In the genomic region with DNA sequence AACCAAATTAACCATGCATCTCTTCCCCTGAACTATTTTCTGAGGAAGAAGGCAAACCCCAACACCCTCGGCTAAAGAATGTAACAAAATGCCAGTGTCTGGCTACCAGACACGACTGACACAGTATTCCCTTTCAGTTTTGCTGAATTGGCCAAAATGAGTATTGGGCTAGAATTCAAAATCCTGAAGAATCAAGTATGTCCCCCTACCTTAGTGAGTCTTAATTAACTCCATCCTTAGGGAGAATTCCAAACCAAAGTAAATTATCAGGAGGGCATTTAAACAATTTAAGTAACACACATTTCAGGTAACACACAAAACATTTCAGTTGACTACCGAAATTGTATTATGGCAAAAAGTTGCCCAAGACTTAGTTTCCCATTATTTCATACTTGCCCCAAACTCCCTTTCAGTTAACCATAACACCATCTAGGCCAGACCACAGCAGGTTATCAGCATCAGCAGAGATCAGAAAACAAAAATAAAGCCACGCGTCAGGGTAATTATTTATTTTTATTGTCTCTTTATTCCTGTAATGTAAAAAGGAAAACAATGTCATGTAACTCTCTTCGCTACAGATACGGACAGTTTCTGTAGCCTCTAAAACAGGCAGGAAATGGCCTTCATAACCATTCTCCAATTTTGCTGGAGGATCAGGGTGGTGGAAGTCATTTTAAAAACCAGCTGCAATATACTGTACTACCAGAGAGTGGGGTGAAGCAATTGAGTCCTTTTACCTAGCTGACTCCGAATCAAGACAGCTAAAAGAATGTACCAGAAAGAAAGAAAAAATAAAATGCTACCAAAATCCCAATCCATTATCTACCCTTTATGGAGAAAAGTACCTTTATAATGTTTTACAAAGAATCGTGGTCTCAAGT, we compare ENCODE assay signal across 1 cellular context.
TF ChIP-seq lines count a peak whose summit lies in the region.

No MANE protein-coding gene starts in this region.

TF ChIP-seq in HepG2, 621 proteins besides CTCF, POLR2A, EP300 and RAD21 (continued from another document and continues in another):
- TF ChIP-seq, protein P1, sequence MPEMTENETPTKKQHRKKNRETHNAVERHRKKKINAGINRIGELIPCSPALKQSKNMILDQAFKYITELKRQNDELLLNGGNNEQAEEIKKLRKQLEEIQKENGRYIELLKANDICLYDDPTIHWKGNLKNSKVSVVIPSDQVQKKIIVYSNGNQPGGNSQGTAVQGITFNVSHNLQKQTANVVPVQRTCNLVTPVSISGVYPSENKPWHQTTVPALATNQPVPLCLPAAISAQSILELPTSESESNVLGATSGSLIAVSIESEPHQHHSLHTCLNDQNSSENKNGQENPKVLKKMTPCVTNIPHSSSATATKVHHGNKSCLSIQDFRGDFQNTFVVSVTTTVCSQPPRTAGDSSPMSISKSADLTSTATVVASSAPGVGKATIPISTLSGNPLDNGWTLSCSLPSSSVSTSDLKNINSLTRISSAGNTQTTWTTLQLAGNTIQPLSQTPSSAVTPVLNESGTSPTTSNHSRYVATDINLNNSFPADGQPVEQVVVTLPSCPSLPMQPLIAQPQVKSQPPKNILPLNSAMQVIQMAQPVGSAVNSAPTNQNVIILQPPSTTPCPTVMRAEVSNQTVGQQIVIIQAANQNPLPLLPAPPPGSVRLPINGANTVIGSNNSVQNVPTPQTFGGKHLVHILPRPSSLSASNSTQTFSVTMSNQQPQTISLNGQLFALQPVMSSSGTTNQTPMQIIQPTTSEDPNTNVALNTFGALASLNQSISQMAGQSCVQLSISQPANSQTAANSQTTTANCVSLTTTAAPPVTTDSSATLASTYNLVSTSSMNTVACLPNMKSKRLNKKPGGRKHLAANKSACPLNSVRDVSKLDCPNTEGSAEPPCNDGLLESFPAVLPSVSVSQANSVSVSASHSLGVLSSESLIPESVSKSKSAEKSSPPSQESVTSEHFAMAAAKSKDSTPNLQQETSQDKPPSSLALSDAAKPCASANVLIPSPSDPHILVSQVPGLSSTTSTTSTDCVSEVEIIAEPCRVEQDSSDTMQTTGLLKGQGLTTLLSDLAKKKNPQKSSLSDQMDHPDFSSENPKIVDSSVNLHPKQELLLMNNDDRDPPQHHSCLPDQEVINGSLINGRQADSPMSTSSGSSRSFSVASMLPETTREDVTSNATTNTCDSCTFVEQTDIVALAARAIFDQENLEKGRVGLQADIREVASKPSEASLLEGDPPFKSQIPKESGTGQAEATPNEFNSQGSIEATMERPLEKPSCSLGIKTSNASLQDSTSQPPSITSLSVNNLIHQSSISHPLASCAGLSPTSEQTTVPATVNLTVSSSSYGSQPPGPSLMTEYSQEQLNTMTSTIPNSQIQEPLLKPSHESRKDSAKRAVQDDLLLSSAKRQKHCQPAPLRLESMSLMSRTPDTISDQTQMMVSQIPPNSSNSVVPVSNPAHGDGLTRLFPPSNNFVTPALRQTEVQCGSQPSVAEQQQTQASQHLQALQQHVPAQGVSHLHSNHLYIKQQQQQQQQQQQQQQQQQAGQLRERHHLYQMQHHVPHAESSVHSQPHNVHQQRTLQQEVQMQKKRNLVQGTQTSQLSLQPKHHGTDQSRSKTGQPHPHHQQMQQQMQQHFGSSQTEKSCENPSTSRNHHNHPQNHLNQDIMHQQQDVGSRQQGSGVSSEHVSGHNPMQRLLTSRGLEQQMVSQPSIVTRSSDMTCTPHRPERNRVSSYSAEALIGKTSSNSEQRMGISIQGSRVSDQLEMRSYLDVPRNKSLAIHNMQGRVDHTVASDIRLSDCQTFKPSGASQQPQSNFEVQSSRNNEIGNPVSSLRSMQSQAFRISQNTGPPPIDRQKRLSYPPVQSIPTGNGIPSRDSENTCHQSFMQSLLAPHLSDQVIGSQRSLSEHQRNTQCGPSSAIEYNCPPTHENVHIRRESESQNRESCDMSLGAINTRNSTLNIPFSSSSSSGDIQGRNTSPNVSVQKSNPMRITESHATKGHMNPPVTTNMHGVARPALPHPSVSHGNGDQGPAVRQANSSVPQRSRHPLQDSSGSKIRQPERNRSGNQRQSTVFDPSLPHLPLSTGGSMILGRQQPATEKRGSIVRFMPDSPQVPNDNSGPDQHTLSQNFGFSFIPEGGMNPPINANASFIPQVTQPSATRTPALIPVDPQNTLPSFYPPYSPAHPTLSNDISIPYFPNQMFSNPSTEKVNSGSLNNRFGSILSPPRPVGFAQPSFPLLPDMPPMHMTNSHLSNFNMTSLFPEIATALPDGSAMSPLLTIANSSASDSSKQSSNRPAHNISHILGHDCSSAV (CRISPR knock-in tag; IDR thresholded peaks at IDR 0.05; ENCODE audit: borderline replicate concordance): no peak
- TF ChIP-seq ZBTB38 (CRISPR knock-in tag; IDR thresholded peaks at IDR 0.05) (no peak), YEATS4 (CRISPR knock-in tag; IDR thresholded peaks at IDR 0.05; ENCODE audit: borderline replicate concordance) (no peak; the same call in 1 of the 2 replicates), ZNF841 (CRISPR knock-in tag; IDR thresholded peaks at IDR 0.05; ENCODE audit: borderline replicate concordance) (no peak), RAD51 (IDR thresholded peaks at IDR 0.05; ENCODE audit: borderline replicate concordance) (no peak), TCF7 (IDR thresholded peaks at IDR 0.05; ENCODE audit: low read depth) (no peak), NCOA2 (CRISPR knock-in tag; IDR thresholded peaks at IDR 0.05) (no peak; the same call in 1 of the 2 replicates), CCAR2 (optimal IDR thresholded peaks at IDR 0.05; ENCODE audit: low read depth, low read length) (no peak), JUND (CRISPR knock-in tag; IDR thresholded peaks at IDR 0.05) (no peak), ZNF331 (CRISPR knock-in tag; IDR thresholded peaks at IDR 0.05) (0 out of 2 replicates have a peak, but pooled peaks have one; percentile 8), ARNTL (CRISPR knock-in tag; IDR thresholded peaks at IDR 0.05) (no peak), SNRNP70 (IDR thresholded peaks at IDR 0.05; ENCODE audit: low read depth, low read length) (no peak), TBX2 (CRISPR knock-in tag; IDR thresholded peaks at IDR 0.05; ENCODE audit: borderline replicate concordance) (no peak), MAF1 (CRISPR knock-in tag; IDR thresholded peaks at IDR 0.05; ENCODE audit: borderline replicate concordance) (no peak), KLF13 (CRISPR knock-in tag; IDR thresholded peaks at IDR 0.05) (no peak), ZNF510 (CRISPR knock-in tag; IDR thresholded peaks at IDR 0.05; ENCODE audit: low read depth) (no peak), RFXANK (CRISPR knock-in tag; IDR thresholded peaks at IDR 0.05) (no peak)
- TF ChIP-seq, protein P2, sequence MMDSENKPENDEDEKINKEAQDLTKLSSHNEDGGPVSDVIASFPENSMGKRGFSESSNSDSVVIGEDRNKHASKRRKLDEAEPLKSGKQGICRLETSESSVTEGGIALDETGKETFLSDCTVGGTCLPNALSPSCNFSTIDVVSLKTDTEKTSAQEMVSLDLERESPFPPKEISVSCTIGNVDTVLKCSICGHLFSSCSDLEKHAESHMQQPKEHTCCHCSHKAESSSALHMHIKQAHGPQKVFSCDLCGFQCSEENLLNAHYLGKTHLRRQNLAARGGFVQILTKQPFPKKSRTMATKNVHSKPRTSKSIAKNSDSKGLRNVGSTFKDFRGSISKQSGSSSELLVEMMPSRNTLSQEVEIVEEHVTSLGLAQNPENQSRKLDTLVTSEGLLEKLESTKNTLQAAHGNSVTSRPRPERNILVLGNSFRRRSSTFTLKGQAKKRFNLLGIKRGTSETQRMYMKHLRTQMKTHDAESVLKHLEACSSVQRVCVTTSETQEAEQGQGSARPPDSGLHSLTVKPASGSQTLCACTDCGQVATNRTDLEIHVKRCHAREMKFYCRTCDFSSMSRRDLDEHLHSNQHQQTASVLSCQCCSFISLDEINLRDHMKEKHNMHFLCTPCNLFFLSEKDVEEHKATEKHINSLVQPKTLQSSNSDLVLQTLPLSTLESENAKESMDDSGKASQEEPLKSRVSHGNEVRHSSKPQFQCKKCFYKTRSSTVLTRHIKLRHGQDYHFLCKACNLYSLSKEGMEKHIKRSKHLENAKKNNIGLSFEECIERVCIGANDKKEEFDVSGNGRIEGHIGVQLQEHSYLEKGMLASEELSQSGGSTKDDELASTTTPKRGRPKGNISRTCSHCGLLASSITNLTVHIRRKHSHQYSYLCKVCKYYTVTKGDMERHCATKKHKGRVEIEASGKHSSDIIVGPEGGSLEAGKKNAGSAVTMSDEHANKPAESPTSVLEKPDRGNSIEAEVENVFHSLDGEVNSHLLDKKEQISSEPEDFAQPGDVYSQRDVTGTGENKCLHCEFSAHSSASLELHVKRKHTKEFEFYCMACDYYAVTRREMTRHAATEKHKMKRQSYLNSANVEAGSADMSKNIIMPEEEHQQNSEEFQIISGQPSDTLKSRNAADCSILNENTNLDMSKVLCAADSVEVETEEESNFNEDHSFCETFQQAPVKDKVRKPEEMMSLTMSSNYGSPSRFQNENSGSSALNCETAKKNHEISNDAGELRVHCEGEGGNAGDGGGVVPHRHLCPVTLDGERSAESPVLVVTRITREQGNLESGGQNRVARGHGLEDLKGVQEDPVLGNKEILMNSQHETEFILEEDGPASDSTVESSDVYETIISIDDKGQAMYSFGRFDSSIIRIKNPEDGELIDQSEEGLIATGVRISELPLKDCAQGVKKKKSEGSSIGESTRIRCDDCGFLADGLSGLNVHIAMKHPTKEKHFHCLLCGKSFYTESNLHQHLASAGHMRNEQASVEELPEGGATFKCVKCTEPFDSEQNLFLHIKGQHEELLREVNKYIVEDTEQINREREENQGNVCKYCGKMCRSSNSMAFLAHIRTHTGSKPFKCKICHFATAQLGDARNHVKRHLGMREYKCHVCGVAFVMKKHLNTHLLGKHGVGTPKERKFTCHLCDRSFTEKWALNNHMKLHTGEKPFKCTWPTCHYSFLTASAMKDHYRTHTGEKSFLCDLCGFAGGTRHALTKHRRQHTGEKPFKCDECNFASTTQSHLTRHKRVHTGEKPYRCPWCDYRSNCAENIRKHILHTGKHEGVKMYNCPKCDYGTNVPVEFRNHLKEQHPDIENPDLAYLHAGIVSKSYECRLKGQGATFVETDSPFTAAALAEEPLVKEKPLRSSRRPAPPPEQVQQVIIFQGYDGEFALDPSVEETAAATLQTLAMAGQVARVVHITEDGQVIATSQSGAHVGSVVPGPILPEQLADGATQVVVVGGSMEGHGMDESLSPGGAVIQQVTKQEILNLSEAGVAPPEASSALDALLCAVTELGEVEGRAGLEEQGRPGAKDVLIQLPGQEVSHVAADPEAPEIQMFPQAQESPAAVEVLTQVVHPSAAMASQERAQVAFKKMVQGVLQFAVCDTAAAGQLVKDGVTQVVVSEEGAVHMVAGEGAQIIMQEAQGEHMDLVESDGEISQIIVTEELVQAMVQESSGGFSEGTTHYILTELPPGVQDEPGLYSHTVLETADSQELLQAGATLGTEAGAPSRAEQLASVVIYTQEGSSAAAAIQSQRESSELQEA (CRISPR knock-in tag; IDR thresholded peaks at IDR 0.05; ENCODE audit: not compliant biosample characterization): no peak
- TF ChIP-seq, protein P3, sequence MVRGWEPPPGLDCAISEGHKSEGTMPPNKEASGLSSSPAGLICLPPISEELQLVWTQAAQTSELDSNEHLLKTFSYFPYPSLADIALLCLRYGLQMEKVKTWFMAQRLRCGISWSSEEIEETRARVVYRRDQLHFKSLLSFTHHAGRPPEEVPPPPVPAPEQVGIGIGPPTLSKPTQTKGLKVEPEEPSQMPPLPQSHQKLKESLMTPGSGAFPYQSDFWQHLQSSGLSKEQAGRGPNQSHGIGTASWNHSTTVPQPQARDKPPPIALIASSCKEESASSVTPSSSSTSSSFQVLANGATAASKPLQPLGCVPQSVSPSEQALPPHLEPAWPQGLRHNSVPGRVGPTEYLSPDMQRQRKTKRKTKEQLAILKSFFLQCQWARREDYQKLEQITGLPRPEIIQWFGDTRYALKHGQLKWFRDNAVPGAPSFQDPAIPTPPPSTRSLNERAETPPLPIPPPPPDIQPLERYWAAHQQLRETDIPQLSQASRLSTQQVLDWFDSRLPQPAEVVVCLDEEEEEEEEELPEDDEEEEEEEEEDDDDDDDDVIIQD (CRISPR knock-in tag; IDR thresholded peaks at IDR 0.05; ENCODE audit: low read depth): peak; percentile 28; the same call in 1 of the 2 replicates
- TF ChIP-seq, protein P4, sequence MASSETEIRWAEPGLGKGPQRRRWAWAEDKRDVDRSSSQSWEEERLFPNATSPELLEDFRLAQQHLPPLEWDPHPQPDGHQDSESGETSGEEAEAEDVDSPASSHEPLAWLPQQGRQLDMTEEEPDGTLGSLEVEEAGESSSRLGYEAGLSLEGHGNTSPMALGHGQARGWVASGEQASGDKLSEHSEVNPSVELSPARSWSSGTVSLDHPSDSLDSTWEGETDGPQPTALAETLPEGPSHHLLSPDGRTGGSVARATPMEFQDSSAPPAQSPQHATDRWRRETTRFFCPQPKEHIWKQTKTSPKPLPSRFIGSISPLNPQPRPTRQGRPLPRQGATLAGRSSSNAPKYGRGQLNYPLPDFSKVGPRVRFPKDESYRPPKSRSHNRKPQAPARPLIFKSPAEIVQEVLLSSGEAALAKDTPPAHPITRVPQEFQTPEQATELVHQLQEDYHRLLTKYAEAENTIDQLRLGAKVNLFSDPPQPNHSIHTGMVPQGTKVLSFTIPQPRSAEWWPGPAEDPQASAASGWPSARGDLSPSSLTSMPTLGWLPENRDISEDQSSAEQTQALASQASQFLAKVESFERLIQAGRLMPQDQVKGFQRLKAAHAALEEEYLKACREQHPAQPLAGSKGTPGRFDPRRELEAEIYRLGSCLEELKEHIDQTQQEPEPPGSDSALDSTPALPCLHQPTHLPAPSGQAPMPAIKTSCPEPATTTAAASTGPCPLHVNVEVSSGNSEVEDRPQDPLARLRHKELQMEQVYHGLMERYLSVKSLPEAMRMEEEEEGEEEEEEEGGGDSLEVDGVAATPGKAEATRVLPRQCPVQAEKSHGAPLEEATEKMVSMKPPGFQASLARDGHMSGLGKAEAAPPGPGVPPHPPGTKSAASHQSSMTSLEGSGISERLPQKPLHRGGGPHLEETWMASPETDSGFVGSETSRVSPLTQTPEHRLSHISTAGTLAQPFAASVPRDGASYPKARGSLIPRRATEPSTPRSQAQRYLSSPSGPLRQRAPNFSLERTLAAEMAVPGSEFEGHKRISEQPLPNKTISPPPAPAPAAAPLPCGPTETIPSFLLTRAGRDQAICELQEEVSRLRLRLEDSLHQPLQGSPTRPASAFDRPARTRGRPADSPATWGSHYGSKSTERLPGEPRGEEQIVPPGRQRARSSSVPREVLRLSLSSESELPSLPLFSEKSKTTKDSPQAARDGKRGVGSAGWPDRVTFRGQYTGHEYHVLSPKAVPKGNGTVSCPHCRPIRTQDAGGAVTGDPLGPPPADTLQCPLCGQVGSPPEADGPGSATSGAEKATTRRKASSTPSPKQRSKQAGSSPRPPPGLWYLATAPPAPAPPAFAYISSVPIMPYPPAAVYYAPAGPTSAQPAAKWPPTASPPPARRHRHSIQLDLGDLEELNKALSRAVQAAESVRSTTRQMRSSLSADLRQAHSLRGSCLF (CRISPR knock-in tag; IDR thresholded peaks at IDR 0.05; ENCODE audit: borderline replicate concordance): no peak
- TF ChIP-seq, protein P5, sequence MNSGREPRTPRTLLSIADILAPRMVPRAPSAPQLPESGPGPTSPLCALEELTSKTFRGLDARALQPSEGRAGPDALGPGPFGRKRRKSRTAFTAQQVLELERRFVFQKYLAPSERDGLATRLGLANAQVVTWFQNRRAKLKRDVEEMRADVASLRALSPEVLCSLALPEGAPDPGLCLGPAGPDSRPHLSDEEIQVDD (CRISPR knock-in tag; IDR thresholded peaks at IDR 0.05; ENCODE audit: borderline replicate concordance): no peak
- TF ChIP-seq, protein P6, sequence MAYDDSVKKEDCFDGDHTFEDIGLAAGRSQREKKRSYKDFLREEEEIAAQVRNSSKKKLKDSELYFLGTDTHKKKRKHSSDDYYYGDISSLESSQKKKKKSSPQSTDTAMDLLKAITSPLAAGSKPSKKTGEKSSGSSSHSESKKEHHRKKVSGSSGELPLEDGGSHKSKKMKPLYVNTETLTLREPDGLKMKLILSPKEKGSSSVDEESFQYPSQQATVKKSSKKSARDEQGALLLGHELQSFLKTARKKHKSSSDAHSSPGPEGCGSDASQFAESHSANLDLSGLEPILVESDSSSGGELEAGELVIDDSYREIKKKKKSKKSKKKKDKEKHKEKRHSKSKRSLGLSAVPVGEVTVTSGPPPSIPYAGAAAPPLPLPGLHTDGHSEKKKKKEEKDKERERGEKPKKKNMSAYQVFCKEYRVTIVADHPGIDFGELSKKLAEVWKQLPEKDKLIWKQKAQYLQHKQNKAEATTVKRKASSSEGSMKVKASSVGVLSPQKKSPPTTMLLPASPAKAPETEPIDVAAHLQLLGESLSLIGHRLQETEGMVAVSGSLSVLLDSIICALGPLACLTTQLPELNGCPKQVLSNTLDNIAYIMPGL (CRISPR knock-in tag; IDR thresholded peaks at IDR 0.05; ENCODE audit: borderline replicate concordance in 1 of 2, low read depth in 1 of 2): no peak
